Comparison of ENCODE assay signal across 1 cellular context in genomic region chr17:44084921-44085320, GRCh38.
A peak's percentile ranks its signal among the peaks of the same experiment; 100 is the strongest.
TF ChIP-seq lines count a peak whose summit lies in the region.

No MANE protein-coding gene starts in this region.

TF ChIP-seq in K562, 482 proteins besides CTCF, POLR2A, EP300 and RAD21:
- no peak for TF ChIP-seq FUS (optimal IDR thresholded peaks at IDR 0.05; ENCODE audit: low read depth, low read length)
- no peak for TF ChIP-seq ZNF316 (IDR thresholded peaks at IDR 0.05)
- no peak for TF ChIP-seq GATAD2A (IDR thresholded peaks at IDR 0.05)
- no peak for TF ChIP-seq GMEB1 (CRISPR knock-in tag; IDR thresholded peaks at IDR 0.05)
- TF ChIP-seq STAG1 (CRISPR knock-in tag; IDR thresholded peaks at IDR 0.05; ENCODE audit: borderline replicate concordance): 0 out of 2 replicates have a peak, but pooled peaks have one; percentile 8
- no peak for TF ChIP-seq MAFK (IDR thresholded peaks at IDR 0.05; ENCODE audit: low read length)
